In the genomic region with DNA sequence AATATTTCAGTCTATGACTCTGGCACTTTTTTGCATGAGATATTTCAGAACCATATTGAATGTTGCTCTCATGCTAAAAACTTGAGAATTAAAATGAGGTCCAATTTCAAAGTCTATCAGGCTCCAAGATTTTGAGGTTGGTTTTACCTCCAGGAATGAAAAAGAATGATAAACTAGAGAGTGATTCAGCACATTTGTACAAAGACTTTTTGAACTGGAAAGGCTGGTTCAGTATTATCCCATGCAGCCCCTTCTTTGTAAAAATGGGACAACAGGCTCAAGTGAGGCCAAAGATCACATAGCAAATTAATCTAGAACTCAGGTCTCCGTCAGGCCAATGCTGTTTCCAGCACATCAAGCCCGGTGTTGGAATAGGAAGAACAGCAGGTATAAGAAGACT, we compare ENCODE assay signal across 24 cellular contexts.
"Had no signal": no experiment of that assay in that cellular context is flagged by ENCODE, and none has a peak within 500 bp of the region (broad histone marks: within the 10 kb centered on the region; RNA-seq: fewer than 3 reads in every experiment).

No MANE protein-coding gene starts in this region.

- H3K36me3 Mint-ChIP-seq: stimulated activated effector memory CD8-positive, alpha-beta T cell treated with anti-CD3 and anti-CD28 coated beads, Interleukin-12 subunit alpha, Interleukin-12 subunit beta, amount 100 ng/mL, for 72 hours had no signal

- DNase-seq: kidney glomerular epithelial cell; left cardiac atrium; left lung; lower lobe of right lung; mammary epithelial cell; mesenchymal stem cell; naive thymus-derived CD8-positive, alpha-beta T cell; nephron progenitor cell; ovary; right cardiac atrium; stimulated activated CD4-positive, alpha-beta T cell treated with anti-CD3 and anti-CD28 coated beads, Interleukin-4, amount 100 ng/mL, for 24 hours; stimulated activated naive CD4-positive, alpha-beta T cell; tibial artery; trophoblast cell; upper lobe of right lung had no signal

- H3K27ac Mint-ChIP-seq: naive thymus-derived CD8-positive, alpha-beta T cell; nephron progenitor cell; stimulated activated effector memory CD8-positive, alpha-beta T cell treated with anti-CD3 and anti-CD28 coated beads, Interleukin-12 subunit alpha, Interleukin-12 subunit beta, amount 100 ng/mL, for 72 hours; stimulated activated naive CD8-positive, alpha-beta T cell treated with anti-CD3 and anti-CD28 coated beads, Interleukin-15, Interleukin-2, amounts not matched to agents 100 ng/mL and 50 ng/mL, for 24 hours had no signal

- H3K27me3 ChIP-seq: ovary, upper lobe of right lung had no signal

- H3K27ac ChIP-seq: left lung, lower lobe of right lung, ovary, prostate gland, skin epidermis, suprapubic skin, thoracic aorta, tibial artery, upper lobe of right lung had no signal

- ATAC-seq: left cardiac atrium; left lung; lower lobe of right lung; naive thymus-derived CD8-positive, alpha-beta T cell; right cardiac atrium; sciatic nerve; stimulated activated effector memory CD8-positive, alpha-beta T cell treated with anti-CD3 and anti-CD28 coated beads, Interleukin-12 subunit alpha, Interleukin-12 subunit beta, amount 100 ng/mL, for 72 hours; upper lobe of right lung had no signal

- H3K36me3 ChIP-seq: left lung, lower lobe of right lung, ovary, prostate gland, suprapubic skin, thoracic aorta, tibial artery, upper lobe of right lung had no signal

- H3K4me3 ChIP-seq: left lung, lower lobe of right lung, ovary, prostate gland, skin epidermis, suprapubic skin, thoracic aorta, tibial artery, upper lobe of right lung had no signal

- H3K9me3 ChIP-seq: lower lobe of right lung, ovary, prostate gland, upper lobe of right lung had no signal

- FAIRE-seq: keratinocyte, urothelium cell line had no signal

- H3K4me1 Mint-ChIP-seq: nephron progenitor cell; stimulated activated effector memory CD8-positive, alpha-beta T cell treated with anti-CD3 and anti-CD28 coated beads, Interleukin-12 subunit alpha, Interleukin-12 subunit beta, amount 100 ng/mL, for 72 hours had no signal

- H3K4me1 ChIP-seq: left lung, lower lobe of right lung, prostate gland, suprapubic skin, tibial artery, upper lobe of right lung had no signal

- H3K9me3 Mint-ChIP-seq: stimulated activated effector memory CD8-positive, alpha-beta T cell treated with anti-CD3 and anti-CD28 coated beads, Interleukin-12 subunit alpha, Interleukin-12 subunit beta, amount 100 ng/mL, for 72 hours had no signal

- H3K4me3 Mint-ChIP-seq: naive thymus-derived CD8-positive, alpha-beta T cell; nephron progenitor cell; stimulated activated effector memory CD8-positive, alpha-beta T cell treated with anti-CD3 and anti-CD28 coated beads, Interleukin-12 subunit alpha, Interleukin-12 subunit beta, amount 100 ng/mL, for 72 hours; stimulated activated naive CD8-positive, alpha-beta T cell treated with anti-CD3 and anti-CD28 coated beads, Interleukin-15, Interleukin-2, amounts not matched to agents 100 ng/mL and 50 ng/mL, for 24 hours had no signal
